ENCODE assay signal across 20 cellular contexts in the genomic region with DNA sequence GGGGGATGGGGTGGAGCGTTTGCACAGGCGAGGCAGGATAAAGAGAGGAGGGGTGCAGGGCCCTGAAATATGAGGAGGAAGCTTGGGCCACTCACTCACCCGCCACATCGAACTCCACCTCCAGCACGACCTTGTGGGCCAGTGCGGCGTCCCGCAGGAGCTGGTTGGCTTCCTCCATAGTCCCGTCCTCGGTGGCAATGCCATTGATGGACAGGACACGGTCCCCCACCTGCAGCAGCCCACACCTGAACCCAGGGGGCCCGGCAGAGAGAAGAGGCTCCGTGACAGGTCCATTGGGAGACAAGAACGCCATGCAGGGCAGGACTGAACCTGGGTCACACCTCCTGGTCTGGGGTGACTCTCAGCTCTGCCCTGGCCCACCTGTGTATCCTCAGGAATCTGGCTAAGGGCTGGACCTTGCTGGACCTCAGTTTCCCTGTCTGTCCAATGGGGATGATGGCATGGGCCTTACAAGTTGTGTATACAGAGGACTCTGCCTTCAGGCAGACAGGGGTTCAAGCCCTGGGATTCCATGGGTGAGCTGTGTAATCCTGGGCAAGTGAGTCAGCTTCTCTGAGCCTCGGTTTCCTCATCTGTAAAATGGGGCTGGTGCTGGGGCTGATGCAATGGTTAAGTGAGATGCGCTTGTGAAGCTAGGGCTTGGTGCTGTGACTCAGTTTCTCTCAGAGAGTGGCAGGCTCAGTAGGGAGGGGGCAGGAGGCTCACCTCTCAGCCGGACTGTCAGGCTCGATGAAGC. TPM values are rescaled to one million over a fixed set of nuclear protein-coding genes. Genes with fewer than 3 reads are reported as not detected.
DNase-seq lines count a peak whose midpoint lies in the region; ATAC-seq and TF ChIP-seq lines count a peak whose summit lies in the region.
"Had no signal": no experiment of that assay in that cellular context is flagged by ENCODE, and none has a peak within 500 bp of the region (broad histone marks: within the 10 kb centered on the region; RNA-seq: fewer than 3 reads in every experiment).

No MANE protein-coding gene starts in this region.

- peak; percentile 16 for DNase-seq in activated T-cell treated with anti-CD3 and anti-CD28 coated beads, Interleukin-2, amount 50 U/mL, for 24 hours
- DNase-seq in activated T-cell treated with anti-CD3 and anti-CD28 coated beads, Interleukin-2, amount 50 U/mL, for 4 hours = no peak
- DNase-seq in RWPE2 (ENCODE audit: low spot score) = peak; percentile 32
- peak; percentile 42 for DNase-seq in sciatic nerve (ENCODE audit: low spot score)
- DNase-seq in activated CD4-positive, alpha-beta T cell treated with anti-CD3 and anti-CD28 coated beads, Interleukin-2, amount 50 U/mL, for 1 hour = no peak
- DNase-seq in germinal center (ENCODE audit: low spot score) = no peak
- no peak for DNase-seq in H4 (ENCODE audit: low spot score)
- DNase-seq: CD8-positive, alpha-beta memory T cell; DMS79; HCEC 1CT; KBM-7; NCI-H1436; NCI-H2029; NCI-H2171; NCI-H446 treated with DMSO at 0.1 percent for 48 hours; NCI-H748 treated with DMSO at 0.1 percent for 48 hours; PC-3 had no signal

- intact Hi-C loops in sciatic nerve (cut with DNase I) = no loop called here

- H3K9me3 Mint-ChIP-seq in activated T-cell treated with anti-CD3 and anti-CD28 coated beads, Interleukin-2, amount 50 U/mL, for 24 hours = no peaks in the 10 kb centered on the region
- no peaks in the 10 kb centered on the region for H3K9me3 Mint-ChIP-seq in activated T-cell treated with anti-CD3 and anti-CD28 coated beads, Interleukin-2, amount 50 U/mL, for 4 hours
- H3K9me3 Mint-ChIP-seq: CD8-positive, alpha-beta memory T cell had no signal

- peaks cover under 1% of the 10 kb centered on the region for H3K4me1 Mint-ChIP-seq in activated T-cell treated with anti-CD3 and anti-CD28 coated beads, Interleukin-2, amount 50 U/mL, for 24 hours (ENCODE audit: low read depth)
- peaks cover 2% of the 10 kb centered on the region for H3K4me1 Mint-ChIP-seq in activated T-cell treated with anti-CD3 and anti-CD28 coated beads, Interleukin-2, amount 50 U/mL, for 4 hours (ENCODE audit: low read depth)

- no peak overlapping the region for H3K4me3 Mint-ChIP-seq in activated T-cell treated with anti-CD3 and anti-CD28 coated beads, Interleukin-2, amount 50 U/mL, for 24 hours
- no peak overlapping the region for H3K4me3 Mint-ChIP-seq in activated T-cell treated with anti-CD3 and anti-CD28 coated beads, Interleukin-2, amount 50 U/mL, for 4 hours
- H3K4me3 Mint-ChIP-seq: CD8-positive, alpha-beta memory T cell had no signal

- no peak for ATAC-seq in activated T-cell treated with anti-CD3 and anti-CD28 coated beads, Interleukin-2, amount 50 U/mL, for 4 hours
- ATAC-seq in RWPE2 (ENCODE audit: low read depth) (no peak), esophagus mucosa (peak; percentile 21), sciatic nerve (no peak)
- ATAC-seq: PC-3 had no signal

- no peak overlapping the region for H3K27ac Mint-ChIP-seq in activated T-cell treated with anti-CD3 and anti-CD28 coated beads, Interleukin-2, amount 50 U/mL, for 24 hours
- H3K27ac Mint-ChIP-seq: CD8-positive, alpha-beta memory T cell had no signal

- no peaks in the 10 kb centered on the region for H3K27me3 Mint-ChIP-seq in activated T-cell treated with anti-CD3 and anti-CD28 coated beads, Interleukin-2, amount 50 U/mL, for 24 hours
- H3K27me3 Mint-ChIP-seq in activated T-cell treated with anti-CD3 and anti-CD28 coated beads, Interleukin-2, amount 50 U/mL, for 4 hours (ENCODE audit: low read depth) = peaks cover 3% of the 10 kb centered on the region

- H3K27me3 ChIP-seq in RWPE2 (ENCODE audit: insufficient read depth, poor library complexity, severe bottlenecking) = no peaks in the 10 kb centered on the region
- H3K27me3 ChIP-seq: BLaER1 treated with 17β-estradiol and CSF1 and Interleukin-3, amounts not matched to agents 10 nM and 100 nM had no signal

- H3K4me3 ChIP-seq in RWPE2 (ENCODE audit: severe bottlenecking) = no peak overlapping the region
- H3K4me3 ChIP-seq: BLaER1 treated with 17β-estradiol and CSF1 and Interleukin-3, amounts not matched to agents 10 nM and 100 nM had no signal

- no peaks in the 10 kb centered on the region for H3K9me3 ChIP-seq in RWPE2 (ENCODE audit: severe bottlenecking)
- H3K9me3 ChIP-seq: BLaER1 treated with 17β-estradiol and CSF1 and Interleukin-3, amounts not matched to agents 10 nM and 100 nM had no signal

- no peaks in the 10 kb centered on the region for H3K36me3 ChIP-seq in RWPE2 (ENCODE audit: low read depth)
- H3K36me3 ChIP-seq: BLaER1 treated with 17β-estradiol and CSF1 and Interleukin-3, amounts not matched to agents 10 nM and 100 nM had no signal

- TF ChIP-seq CTCF in RWPE2 (IDR thresholded peaks at IDR 0.05; ENCODE audit: poor library complexity, severe bottlenecking) = no peak

- H3K4me1 ChIP-seq in RWPE2 (ENCODE audit: insufficient read depth, poor library complexity, severe bottlenecking) = no peaks in the 10 kb centered on the region

- H3K36me3 Mint-ChIP-seq in activated T-cell treated with anti-CD3 and anti-CD28 coated beads, Interleukin-2, amount 50 U/mL, for 24 hours (ENCODE audit: low read depth) = no peaks in the 10 kb centered on the region
- H3K36me3 Mint-ChIP-seq in activated T-cell treated with anti-CD3 and anti-CD28 coated beads, Interleukin-2, amount 50 U/mL, for 4 hours (ENCODE audit: insufficient read depth) = no peaks in the 10 kb centered on the region
- H3K36me3 Mint-ChIP-seq: CD8-positive, alpha-beta memory T cell had no signal

- no peak overlapping the region for H3K27ac ChIP-seq in RWPE2 (ENCODE audit: poor library complexity, severe bottlenecking)
- H3K27ac ChIP-seq: BLaER1 treated with 17β-estradiol and CSF1 and Interleukin-3, amounts not matched to agents 10 nM and 100 nM; RWPE1 had no signal

RNA-seq across cellular contexts. Expression of a gene that starts 26.4 kb away (rescaled TPM):
- not detected for total RNA-seq in activated T-cell treated with anti-CD3 and anti-CD28 coated beads, Interleukin-2, amount 50 U/mL, for 4 hours
- total RNA-seq in esophagus mucosa (2.0 TPM), sciatic nerve (2.3 TPM)
- 0.77 TPM in 1 of 2 replicates, not detected in the other for total RNA-seq in H4 (2014; rRNA removed; shearing (Covaris generic))
- total RNA-seq: CD8-positive, alpha-beta memory T cell had no signal

Comparison
In these comparisons a context has a peak if more than half of its experiments do, and no peak if none do; other contexts are left out.
1. DNase-seq: peak in activated T-cell treated with anti-CD3 and anti-CD28 coated beads, Interleukin-2, amount 50 U/mL, for 24 hours (single experiment), RWPE2 (single experiment) and sciatic nerve (single experiment); none in activated T-cell treated with anti-CD3 and anti-CD28 coated beads, Interleukin-2, amount 50 U/mL, for 4 hours (single experiment), activated CD4-positive, alpha-beta T cell treated with anti-CD3 and anti-CD28 coated beads, Interleukin-2, amount 50 U/mL, for 1 hour (single experiment), germinal center (single experiment) and H4 (single experiment).